Comparison of ENCODE assay signal across 11 cellular contexts in genomic region chrX:115449742-115450141, GRCh38.
DNase-seq lines count a peak whose midpoint lies in the region; TF ChIP-seq lines count a peak whose summit lies in the region.
"Had no signal": no experiment of that assay in that cellular context is flagged by ENCODE, and none has a peak within 500 bp of the region (broad histone marks: within the 10 kb centered on the region; RNA-seq: fewer than 3 reads in every experiment).

No MANE protein-coding gene starts in this region.

- no peak for TF ChIP-seq POLR2A in tibial nerve (IDR thresholded peaks at IDR 0.05)

- H3K4me3 ChIP-seq in liver (ENCODE audit: low read depth in 1 of 3, low read length in 3 of 3): no peak overlapping the region
- H3K4me3 ChIP-seq in tibial nerve: no peak overlapping the region

- TF ChIP-seq EP300 in tibial nerve (IDR thresholded peaks at IDR 0.05): peak in 1 of 2 donors; percentile 76

- TF ChIP-seq RAD21 in liver (IDR thresholded peaks at IDR 0.05): peak; percentile 35 to 47

- no peak overlapping the region for H3K27ac Mint-ChIP-seq in CD14-positive monocyte

- H3K27ac ChIP-seq in liver (ENCODE audit: low read depth in 1 of 2, low read length in 2 of 2) (peak overlapping the region; percentile 17 to 25), tibial nerve (no peak overlapping the region)
- H3K27ac ChIP-seq: HL-60 had no signal

- WGBS in liver: 13% methylated on average over 4 of the region's 4 CpGs
- 9 to 28% methylated on average over 4 of the region's 4 CpGs for WGBS in tibial nerve, 2 donors

- intact Hi-C loops in CD14-positive monocyte (cut with micrococcal nuclease): no loop called here

- TF ChIP-seq CTCF in liver (IDR thresholded peaks at IDR 0.05; ENCODE audit: low read depth, low read length, missing input control): no peak
- TF ChIP-seq CTCF in tibial nerve (IDR thresholded peaks at IDR 0.05): no peak
- TF ChIP-seq CTCF in CD14-positive monocyte (IDR thresholded peaks at IDR 0.05): no peak

- H3K36me3 ChIP-seq in liver (ENCODE audit: control insufficient read depth in 4 of 4, insufficient read depth in 3 of 4, low read depth in 1 of 4, low read length in 3 of 4): no peaks in the 10 kb centered on the region
- no peaks in the 10 kb centered on the region for H3K36me3 ChIP-seq in tibial nerve

- H3K36me3 Mint-ChIP-seq in CD14-positive monocyte: no peaks in the 10 kb centered on the region

- DNase-seq in SKM-1 treated with dmso at 0.1 percent for 144 hours (lab: John Stamatoyannopoulos, UW; ENCODE audit: unreplicated experiment) (peak; percentile 7), SKM-1 (lab: John Stamatoyannopoulos, UW; ENCODE audit: unreplicated experiment) (no peak), dermis microvascular lymphatic vessel endothelial cell (ENCODE audit: low read depth in 2 of 2) (peak; percentile 82 to 84), tibial nerve (ENCODE audit: low spot score in 2 of 2) (peak; percentile 30 to 55), CD14-positive monocyte (ENCODE audit: low spot score) (no peak), NCI-H345 (lab: John Stamatoyannopoulos, UW) (no peak), middle frontal gyrus (ENCODE audit: extremely low spot score, low spot score) (no peak)
- DNase-seq: activated naive CD4-positive, alpha-beta T cell; NCI-H774 had no signal

- peaks cover 0 to 3% (median 0%) of the 10 kb centered on the region in 7 donors for H3K9me3 Mint-ChIP-seq in CD14-positive monocyte

- H3K27me3 ChIP-seq in liver (ENCODE audit: control insufficient read depth in 4 of 4, insufficient read depth in 4 of 4, low read length in 3 of 4) (peaks cover 0 to 3% (median 0%) of the 10 kb centered on the region in 4 donors), tibial nerve (peaks cover 0 to 25% of the 10 kb centered on the region in 2 donors)

- peaks cover 15% of the 10 kb centered on the region for H3K4me1 Mint-ChIP-seq in CD14-positive monocyte

- H3K4me3 Mint-ChIP-seq in CD14-positive monocyte: peak overlapping the region in 1 of 2 donors; percentile 21

- H3K4me1 ChIP-seq in liver (ENCODE audit: control insufficient read depth in 4 of 4, insufficient read depth in 4 of 4, low read length in 3 of 4): peaks cover 3 to 8% (median 4%) of the 10 kb centered on the region in 4 donors
- H3K4me1 ChIP-seq in tibial nerve: peaks cover 0 to 4% (median 0%) of the 10 kb centered on the region in 4 donors

- no peak overlapping the region for H3K9ac ChIP-seq in liver (ENCODE audit: low read depth in 1 of 2, low read length in 2 of 2)

- H3K27me3 Mint-ChIP-seq in CD14-positive monocyte (ENCODE audit: low read depth in 3 of 3): peaks cover 0 to 9% (median 2%) of the 10 kb centered on the region in 3 donors

- H3K9me3 ChIP-seq in liver (ENCODE audit: control insufficient read depth in 4 of 4, low read length in 3 of 4) (no peaks in the 10 kb centered on the region), tibial nerve (no peaks in the 10 kb centered on the region)

TF ChIP-seq in liver, 16 proteins besides CTCF, POLR2A, EP300 and RAD21:
- TF ChIP-seq ATF3 (IDR thresholded peaks at IDR 0.05) (peak; percentile 76), GABPA (IDR thresholded peaks at IDR 0.05 in 1 of 2, conservative IDR thresholded peaks at IDR 0.05 in 1 of 2) (peak in 1 of 2 donors; percentile 12), FOXA1 (IDR thresholded peaks at IDR 0.05) (no peak), ZBTB33 (IDR thresholded peaks at IDR 0.05) (no peak), EGR1 (IDR thresholded peaks at IDR 0.05; ENCODE audit: low read depth in 2 of 2) (no peak), FOXA2 (IDR thresholded peaks at IDR 0.05) (no peak), REST (IDR thresholded peaks at IDR 0.05) (no peak), NR2F2 (IDR thresholded peaks at IDR 0.05) (peak; percentile 98), MAX (IDR thresholded peaks at IDR 0.05) (peak; percentile 43), SP1 (IDR thresholded peaks at IDR 0.05) (peak; percentile 51), HNF4A (conservative IDR thresholded peaks at IDR 0.05) (peak; percentile 54 to 57), RXRA (IDR thresholded peaks at IDR 0.05) (peak; percentile 80 to 83), HNF4G (IDR thresholded peaks at IDR 0.05) (no peak), TAF1 (conservative IDR thresholded peaks at IDR 0.05) (no peak), JUND (IDR thresholded peaks at IDR 0.05) (no peak), YY1 (IDR thresholded peaks at IDR 0.05) (no peak)

Comparison
In these comparisons a context has a peak if more than half of its experiments do, and no peak if none do; other contexts are left out.
1. DNase-seq: peak in SKM-1 treated with dmso at 0.1 percent for 144 hours (single experiment), dermis microvascular lymphatic vessel endothelial cell (2 of 2) and tibial nerve (2 of 2); none in SKM-1 (single experiment), CD14-positive monocyte (single experiment), NCI-H345 (single experiment) and middle frontal gyrus (single experiment).
2. H3K27ac ChIP-seq: peak in liver (2 of 2); none in tibial nerve (0 of 4).